23 cellular contexts compared by ENCODE assay signal in genomic region chr18:9736445-9736844, GRCh38. TPM values are rescaled to one million over a fixed set of nuclear protein-coding genes. Genes with fewer than 3 reads are reported as not detected.
A peak's percentile ranks its signal among the peaks of the same experiment; 100 is the strongest.
DNase-seq lines count a peak whose midpoint lies in the region; ATAC-seq and TF ChIP-seq lines count a peak whose summit lies in the region.
"Had no signal": no experiment of that assay in that cellular context is flagged by ENCODE, and none has a peak within 500 bp of the region (broad histone marks: within the 10 kb centered on the region; RNA-seq: fewer than 3 reads in every experiment).

No MANE protein-coding gene starts in this region.

- H3K4me1 ChIP-seq in Panc1 (ENCODE audit: control insufficient read depth, insufficient read depth, low read length) (peaks cover 93% of the 10 kb centered on the region), hepatocyte (ENCODE audit: insufficient read depth) (peaks cover 13% of the 10 kb centered on the region)

- TF ChIP-seq CTCF in Panc1 (IDR thresholded peaks at IDR 0.05) (no peak), hepatocyte (IDR thresholded peaks at IDR 0.05; ENCODE audit: poor library complexity) (no peak), progenitor cell of endocrine pancreas (IDR thresholded peaks at IDR 0.05; ENCODE audit: unreplicated experiment) (no peak)

- BruUV-seq in Panc1 (replicated peaks; lab: Mats Ljungman, UMichigan), result no TSS peak

- no peaks in the 10 kb centered on the region for H3K27me3 ChIP-seq in Panc1 (ENCODE audit: control insufficient read depth, insufficient read depth, low read length)
- no peaks in the 10 kb centered on the region for H3K27me3 ChIP-seq in hepatocyte
- H3K27me3 ChIP-seq: Peyer's patch, SJCRH30 had no signal

- H3K4me1 Mint-ChIP-seq in progenitor cell of endocrine pancreas (ENCODE audit: low read depth), result peaks cover 18% of the 10 kb centered on the region

- H3K9me3 Mint-ChIP-seq in progenitor cell of endocrine pancreas (ENCODE audit: low read depth), result no peaks in the 10 kb centered on the region

- ATAC-seq in Panc1, result no peak
- no peak for ATAC-seq in activated CD4-positive, CD25-positive, alpha-beta regulatory T cell treated with anti-CD3 and anti-CD28 coated beads, Interleukin-2, amount 50 U/mL, for 24 hours
- no peak for ATAC-seq in GM21423 (IDR thresholded peaks at IDR 0.05; ENCODE audit: unreplicated experiment)

- H3K36me3 Mint-ChIP-seq in progenitor cell of endocrine pancreas (ENCODE audit: insufficient read depth), result no peaks in the 10 kb centered on the region

- WGBS in hepatocyte (ENCODE audit: low lambda C conversion rate, missing lambda C conversion rate), result 37% methylated on average over 2 of the region's 2 CpGs

- H3K4me3 ChIP-seq in Panc1 (ENCODE audit: low read depth in 2 of 2, low read length in 2 of 2) (no peak overlapping the region), hepatocyte (no peak overlapping the region)
- H3K4me3 ChIP-seq: GM23248, SJCRH30 had no signal

- H3K27ac ChIP-seq in Panc1 (ENCODE audit: low read length) (peak overlapping the region; percentile 99), hepatocyte (peak overlapping the region; percentile 4)
- H3K27ac ChIP-seq: 22Rv1, GM23248 had no signal

- in situ Hi-C loops in Panc1 (cut with HindIII; ENCODE audit: low pct_unique_long_range_greater_than_20kb, low sequenced_read_pairs), result no loop called here

- H2AFZ ChIP-seq in hepatocyte, result no peak overlapping the region
- H2AFZ ChIP-seq: GM23248 had no signal

- H3K9me2 ChIP-seq in hepatocyte (replicated peaks; ENCODE audit: insufficient read depth), result no peaks in the 10 kb centered on the region

- no peaks in the 10 kb centered on the region for H4K20me1 ChIP-seq in hepatocyte (ENCODE audit: insufficient read depth, poor library complexity, severe bottlenecking)

- POLR2A ChIA-PET in Panc1 (lab: Charles Lee), result interaction anchor here (0.5 kb wide), 1 partner anchor 30 kb away, joined by 4 read pairs; no protein-coding TSS in a partner anchor

- H3K4me2 ChIP-seq in hepatocyte, result no peak overlapping the region

- H3K36me3 ChIP-seq in Panc1 (ENCODE audit: control insufficient read depth, insufficient read depth, low read length) (no peaks in the 10 kb centered on the region), hepatocyte (replicated peaks; ENCODE audit: insufficient read depth, low read depth) (no peaks in the 10 kb centered on the region)
- H3K36me3 ChIP-seq: Peyer's patch, SJCRH30 had no signal

- H3K27ac Mint-ChIP-seq in progenitor cell of endocrine pancreas, result peak overlapping the region; percentile 86

- intact Hi-C loops in Panc1 (cut with micrococcal nuclease; ENCODE audit: unreplicated experiment), result no loop called here

- H3K4me3 Mint-ChIP-seq in progenitor cell of endocrine pancreas (ENCODE audit: low read depth), result no peak overlapping the region

- H3K9me3 ChIP-seq in Panc1 (ENCODE audit: control insufficient read depth, insufficient read depth, low read depth, low read length), result no peaks in the 10 kb centered on the region
- no peaks in the 10 kb centered on the region for H3K9me3 ChIP-seq in hepatocyte (ENCODE audit: low read depth)
- H3K9me3 ChIP-seq: Peyer's patch, SJCRH30 had no signal

- DNase-seq in NCI-H1417 (lab: John Stamatoyannopoulos, UW) (peak in 2 of 3 experiments; percentile 24 to 63), NCI-H1417 treated with DMSO at 0.1 percent for 48 hours (lab: John Stamatoyannopoulos, UW) (no peak), Panc1 (ENCODE audit: low read depth, low spot score) (no peak), hepatocyte (ENCODE audit: low spot score) (no peak), progenitor cell of endocrine pancreas (ENCODE audit: low spot score, unreplicated experiment) (no peak), pons (ENCODE audit: low spot score) (no peak)
- DNase-seq: H7; KG1; MM.1S; NCI-H1436; NCI-H187; NCI-H2081 treated with DMSO at 0.1 percent for 48 hours; NCI-H2171; NCI-H226; NCI-H510A treated with DMSO at 0.1 percent for 48 hours; NCI-H82; NK-92 treated with Interleukin-12 subunit alpha and Interleukin-12 subunit beta, amount 100 ng/mL, for 24 hours had no signal

- no peaks in the 10 kb centered on the region for H3K27me3 Mint-ChIP-seq in progenitor cell of endocrine pancreas

- CTCF ChIA-PET in Panc1 (lab: Charles Lee), result interaction anchor here (1.0 kb wide), 1 partner anchor 163 kb away, joined by 5 read pairs; no protein-coding TSS in a partner anchor

- H3K79me2 ChIP-seq in hepatocyte, result peaks cover 3% of the 10 kb centered on the region

RNA-seq across cellular contexts. Expression of gene RAB31, which starts 28.3 kb away (rescaled TPM):
- total RNA-seq in Panc1 (2021; ENCODE audit: unreplicated experiment) (118 TPM), hepatocyte (21.0 and 26.0 TPM in 2 replicates), progenitor cell of endocrine pancreas (2.9 and 5.2 TPM in 2 replicates)
- polyA plus RNA-seq in Panc1 (2012; ENCODE audit: insufficient read length), result 112 TPM
- polyA plus RNA-seq in hepatocyte, result 81.8 and 120 TPM in 2 replicates

Comparison
In these comparisons a context has a peak if more than half of its experiments do, and no peak if none do; other contexts are left out.
1. DNase-seq: peak in NCI-H1417 (2 of 3); none in NCI-H1417 treated with DMSO at 0.1 percent for 48 hours (single experiment), Panc1 (single experiment), hepatocyte (single experiment), progenitor cell of endocrine pancreas (single experiment) and pons (single experiment).